In the genomic region with DNA sequence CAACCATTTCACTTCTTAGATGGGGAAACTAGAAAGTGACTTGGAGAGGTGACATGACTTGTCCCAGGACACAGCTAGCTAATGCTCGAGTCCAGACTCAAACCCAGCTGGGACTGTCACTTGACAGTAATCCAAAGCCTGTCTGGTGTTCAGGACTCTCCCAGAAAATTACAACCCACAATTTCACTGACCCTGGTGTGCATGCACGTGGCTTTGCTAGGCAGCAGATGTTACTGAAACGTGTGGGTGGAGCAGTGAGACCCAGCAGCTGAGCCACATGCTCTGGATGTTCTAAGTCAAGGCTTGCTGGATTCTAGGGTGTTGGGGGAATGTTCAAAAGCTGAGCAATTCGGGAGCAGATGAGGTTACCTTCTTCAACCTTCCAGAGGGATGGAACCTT, we compare ENCODE assay signal across 23 cellular contexts.
"Had no signal": no experiment of that assay in that cellular context is flagged by ENCODE, and none has a peak within 500 bp of the region (broad histone marks: within the 10 kb centered on the region; RNA-seq: fewer than 3 reads in every experiment).

No MANE protein-coding gene starts in this region.

- H3K27me3 Mint-ChIP-seq: dendritic cell treated with granulocyte-macrophage colony-stimulating factor and Interleukin-4, amounts not matched to agents 40 ng/mL and 50 ng/mL, for 4 days; effector memory CD8-positive, alpha-beta T cell; stimulated activated naive CD8-positive, alpha-beta T cell treated with anti-CD3 and anti-CD28 coated beads, Interleukin-15, amount 100 ng/mL, for 72 hours had no signal

- H3K36me3 Mint-ChIP-seq: immature natural killer cell; memory B cell; mesothelial cell of epicardium; natural killer cell; stimulated activated naive B cell treated with anti-CD40 and anti-IgM and Interleukin-4, amounts not matched to agents 10 μg/mL and 1 μg/mL and 100 μg/mL, for 72 hours had no signal

- H3K27me3 ChIP-seq: esophagus squamous epithelium, foreskin keratinocyte, ovary, testis, tibial nerve, upper lobe of right lung had no signal

- H3K4me3 ChIP-seq: esophagus squamous epithelium, left ventricle myocardium inferior, lower lobe of right lung, ovary, skin epidermis, testis, tibial nerve, upper lobe of right lung had no signal

- H3K4me1 ChIP-seq: esophagus squamous epithelium, foreskin keratinocyte, left ventricle myocardium inferior, lower lobe of right lung, testis, upper lobe of right lung had no signal

- H3K9me3 Mint-ChIP-seq: dendritic cell treated with granulocyte-macrophage colony-stimulating factor and Interleukin-4, amounts not matched to agents 40 ng/mL and 50 ng/mL, for 4 days; memory B cell; mesothelial cell of epicardium; natural killer cell; neural crest cell; stimulated activated naive B cell treated with anti-CD40 and anti-IgM and Interleukin-4, amounts not matched to agents 10 μg/mL and 1 μg/mL and 100 μg/mL, for 72 hours; stimulated activated naive CD8-positive, alpha-beta T cell treated with anti-CD3 and anti-CD28 coated beads, Interleukin-15, amount 100 ng/mL, for 72 hours had no signal

- H3K36me3 ChIP-seq: esophagus squamous epithelium, left ventricle myocardium inferior, lower lobe of right lung, ovary, tibial nerve, upper lobe of right lung had no signal

- H3K27ac ChIP-seq: epithelial cell of prostate, esophagus squamous epithelium, foreskin keratinocyte, left ventricle myocardium inferior, lower lobe of right lung, ovary, skin epidermis, testis, tibial nerve, upper lobe of right lung had no signal

- ATAC-seq: effector memory CD8-positive, alpha-beta T cell; foreskin keratinocyte; lower lobe of right lung; natural killer cell; sciatic nerve; stimulated activated naive B cell treated with anti-CD40 and anti-IgM and Interleukin-4, amounts not matched to agents 10 μg/mL and 1 μg/mL and 100 μg/mL, for 72 hours; stimulated activated naive CD8-positive, alpha-beta T cell treated with anti-CD3 and anti-CD28 coated beads, Interleukin-15, amount 100 ng/mL, for 72 hours; upper lobe of right lung had no signal

- H3K4me1 Mint-ChIP-seq: immature natural killer cell; memory B cell; natural killer cell; stimulated activated naive B cell treated with anti-CD40 and anti-IgM and Interleukin-4, amounts not matched to agents 10 μg/mL and 1 μg/mL and 100 μg/mL, for 72 hours; stimulated activated naive CD8-positive, alpha-beta T cell treated with anti-CD3 and anti-CD28 coated beads, Interleukin-15, amount 100 ng/mL, for 72 hours had no signal

- H3K27ac Mint-ChIP-seq: dendritic cell treated with granulocyte-macrophage colony-stimulating factor and Interleukin-4, amounts not matched to agents 40 ng/mL and 50 ng/mL, for 4 days; effector memory CD8-positive, alpha-beta T cell; immature natural killer cell; memory B cell; mesothelial cell of epicardium; natural killer cell; progenitor cell of endocrine pancreas; stimulated activated naive B cell treated with anti-CD40 and anti-IgM and Interleukin-4, amounts not matched to agents 10 μg/mL and 1 μg/mL and 100 μg/mL, for 72 hours; stimulated activated naive CD8-positive, alpha-beta T cell treated with anti-CD3 and anti-CD28 coated beads, Interleukin-15, amount 100 ng/mL, for 72 hours had no signal

- H3K4me3 Mint-ChIP-seq: dendritic cell treated with granulocyte-macrophage colony-stimulating factor and Interleukin-4, amounts not matched to agents 40 ng/mL and 50 ng/mL, for 4 days; effector memory CD8-positive, alpha-beta T cell; immature natural killer cell; memory B cell; mesothelial cell of epicardium; natural killer cell; neural crest cell; stimulated activated naive B cell treated with anti-CD40 and anti-IgM and Interleukin-4, amounts not matched to agents 10 μg/mL and 1 μg/mL and 100 μg/mL, for 72 hours; stimulated activated naive CD8-positive, alpha-beta T cell treated with anti-CD3 and anti-CD28 coated beads, Interleukin-15, amount 100 ng/mL, for 72 hours had no signal

- DNase-seq: effector memory CD8-positive, alpha-beta T cell; esophagus squamous epithelium; foreskin keratinocyte; immature natural killer cell; left ventricle myocardium inferior; lower lobe of right lung; natural killer cell; ovary; stimulated activated CD4-positive, alpha-beta T cell treated with anti-CD3 and anti-CD28 coated beads, Interleukin-2, amount 100 ng/mL, for 24 hours; stimulated activated CD4-positive, alpha-beta T cell treated with anti-CD3 and anti-CD28 coated beads, Interleukin-4, amount 100 ng/mL, for 4 hours; stimulated activated naive B cell treated with anti-CD40 and anti-IgM and Interleukin-4, amounts not matched to agents 10 μg/mL and 1 μg/mL and 100 μg/mL, for 72 hours; stimulated activated naive CD8-positive, alpha-beta T cell treated with anti-CD3 and anti-CD28 coated beads, Interleukin-15, amount 100 ng/mL, for 72 hours; testis; upper lobe of right lung had no signal

- H3K9me3 ChIP-seq: esophagus squamous epithelium, left ventricle myocardium inferior, lower lobe of right lung, ovary, testis, tibial nerve, upper lobe of right lung had no signal
